Comparison of ENCODE assay signal across 15 cellular contexts in genomic region chr2:237993701-237994100, GRCh38. TPM values are rescaled to one million over a fixed set of nuclear protein-coding genes. Genes with fewer than 3 reads are reported as not detected.
DNase-seq lines count a peak whose midpoint lies in the region; ATAC-seq and TF ChIP-seq lines count a peak whose summit lies in the region.
"Had no signal": no experiment of that assay in that cellular context is flagged by ENCODE, and none has a peak within 500 bp of the region (broad histone marks: within the 10 kb centered on the region; RNA-seq: fewer than 3 reads in every experiment).

No MANE protein-coding gene starts in this region.

- H3K27me3 ChIP-seq in brain microvascular endothelial cell (replicated peaks): no peaks in the 10 kb centered on the region
- no peaks in the 10 kb centered on the region for H3K27me3 ChIP-seq in spleen (replicated peaks in 1 of 7)
- H3K27me3 ChIP-seq: BE2C had no signal

- H3K36me3 ChIP-seq in brain microvascular endothelial cell (replicated peaks) (peaks cover 6% of the 10 kb centered on the region), spleen (peaks cover 4 to 84% (median 20%) of the 10 kb centered on the region in 6 donors)

- H3K27ac ChIP-seq in brain microvascular endothelial cell (no peak overlapping the region), spleen (no peak overlapping the region)
- H3K27ac ChIP-seq: GM23248 had no signal

- 90 to 100% (median 96%) methylated on average over 1 of the region's 1 CpG for WGBS in spleen, 5 donors

- intact Hi-C loops in activated T-helper 1 cell treated with anti-CD3 and anti-CD28 coated beads, Interleukin-12 subunit alpha, Interleukin-12 subunit beta, Interleukin-2, Interleukin-4 antibody, amounts not matched to agents 30 ng/mL and 10 ng/mL and 1 ng/mL, durations not matched to agents 14 hours and 24 hours and 36 hours (cut with micrococcal nuclease): no loop called here
- intact Hi-C loops in spleen (cut with DNase I; ENCODE audit: low total_unique reads): no loop called here

- H3K9me3 Mint-ChIP-seq in activated naive CD4-positive, alpha-beta T cell treated with anti-CD3 and anti-CD28 coated beads, Interleukin-2, amount 50 U/mL, for 24 hours: no peaks in the 10 kb centered on the region
- H3K9me3 Mint-ChIP-seq in activated naive CD4-positive, alpha-beta T cell treated with anti-CD3 and anti-CD28 coated beads, Interleukin-2, amount 10 ng/mL, durations not matched to agents 7 days and 5 days: no peaks in the 10 kb centered on the region
- H3K9me3 Mint-ChIP-seq in activated T-helper 1 cell treated with anti-CD3 and anti-CD28 coated beads, Interleukin-12 subunit alpha, Interleukin-12 subunit beta, Interleukin-2, Interleukin-4 antibody, amounts not matched to agents 30 ng/mL and 10 ng/mL and 1 ng/mL, durations not matched to agents 14 hours and 24 hours and 36 hours: no peaks in the 10 kb centered on the region
- H3K9me3 Mint-ChIP-seq in activated naive CD8-positive, alpha-beta T cell treated with anti-CD3 and anti-CD28 coated beads, Interleukin-2, amount 50 U/mL, for 24 hours: no peaks in the 10 kb centered on the region
- no peaks in the 10 kb centered on the region for H3K9me3 Mint-ChIP-seq in stimulated activated effector memory CD8-positive, alpha-beta T cell treated with anti-CD3 and anti-CD28 coated beads, Interleukin-12 subunit alpha, Interleukin-12 subunit beta, amount 100 ng/mL, for 72 hours
- H3K9me3 Mint-ChIP-seq: CD4-positive, CD25-positive, alpha-beta regulatory T cell had no signal

- H3K36me3 Mint-ChIP-seq in activated naive CD4-positive, alpha-beta T cell treated with anti-CD3 and anti-CD28 coated beads, Interleukin-2, amount 50 U/mL, for 24 hours: peaks cover 24% of the 10 kb centered on the region
- H3K36me3 Mint-ChIP-seq in activated naive CD4-positive, alpha-beta T cell treated with anti-CD3 and anti-CD28 coated beads, Interleukin-2, amount 10 ng/mL, durations not matched to agents 7 days and 5 days: peaks cover 53% of the 10 kb centered on the region
- peaks cover 54% of the 10 kb centered on the region for H3K36me3 Mint-ChIP-seq in activated T-helper 1 cell treated with anti-CD3 and anti-CD28 coated beads, Interleukin-12 subunit alpha, Interleukin-12 subunit beta, Interleukin-2, Interleukin-4 antibody, amounts not matched to agents 30 ng/mL and 10 ng/mL and 1 ng/mL, durations not matched to agents 14 hours and 24 hours and 36 hours (ENCODE audit: low read depth)
- H3K36me3 Mint-ChIP-seq in activated naive CD8-positive, alpha-beta T cell treated with anti-CD3 and anti-CD28 coated beads, Interleukin-2, amount 50 U/mL, for 24 hours (ENCODE audit: low read depth): peaks cover 65% of the 10 kb centered on the region
- H3K36me3 Mint-ChIP-seq in stimulated activated effector memory CD8-positive, alpha-beta T cell treated with anti-CD3 and anti-CD28 coated beads, Interleukin-12 subunit alpha, Interleukin-12 subunit beta, amount 100 ng/mL, for 72 hours: peaks cover 89% of the 10 kb centered on the region

- H3K4me3 Mint-ChIP-seq in activated naive CD4-positive, alpha-beta T cell treated with anti-CD3 and anti-CD28 coated beads, Interleukin-2, amount 50 U/mL, for 24 hours: no peak overlapping the region
- H3K4me3 Mint-ChIP-seq in activated naive CD4-positive, alpha-beta T cell treated with anti-CD3 and anti-CD28 coated beads, Interleukin-2, amount 10 ng/mL, durations not matched to agents 7 days and 5 days: no peak overlapping the region
- no peak overlapping the region for H3K4me3 Mint-ChIP-seq in activated T-helper 1 cell treated with anti-CD3 and anti-CD28 coated beads, Interleukin-12 subunit alpha, Interleukin-12 subunit beta, Interleukin-2, Interleukin-4 antibody, amounts not matched to agents 30 ng/mL and 10 ng/mL and 1 ng/mL, durations not matched to agents 14 hours and 24 hours and 36 hours
- no peak overlapping the region for H3K4me3 Mint-ChIP-seq in activated naive CD8-positive, alpha-beta T cell treated with anti-CD3 and anti-CD28 coated beads, Interleukin-2, amount 50 U/mL, for 24 hours
- no peak overlapping the region for H3K4me3 Mint-ChIP-seq in stimulated activated effector memory CD8-positive, alpha-beta T cell treated with anti-CD3 and anti-CD28 coated beads, Interleukin-12 subunit alpha, Interleukin-12 subunit beta, amount 100 ng/mL, for 72 hours
- H3K4me3 Mint-ChIP-seq: CD4-positive, CD25-positive, alpha-beta regulatory T cell had no signal

- H3K9me3 ChIP-seq in spleen: no peaks in the 10 kb centered on the region
- H3K9me3 ChIP-seq: BE2C, Caco-2 had no signal

- in situ Hi-C loops in brain microvascular endothelial cell (cut with HindIII; ENCODE audit: low pct_ligation_motif_present, low sequenced_read_pairs): no loop called here

- H3K4me1 Mint-ChIP-seq in activated naive CD4-positive, alpha-beta T cell treated with anti-CD3 and anti-CD28 coated beads, Interleukin-2, amount 50 U/mL, for 24 hours: peaks cover 40% of the 10 kb centered on the region
- peaks cover 14% of the 10 kb centered on the region for H3K4me1 Mint-ChIP-seq in activated naive CD4-positive, alpha-beta T cell treated with anti-CD3 and anti-CD28 coated beads, Interleukin-2, amount 10 ng/mL, durations not matched to agents 7 days and 5 days
- peaks cover 30% of the 10 kb centered on the region for H3K4me1 Mint-ChIP-seq in activated T-helper 1 cell treated with anti-CD3 and anti-CD28 coated beads, Interleukin-12 subunit alpha, Interleukin-12 subunit beta, Interleukin-2, Interleukin-4 antibody, amounts not matched to agents 30 ng/mL and 10 ng/mL and 1 ng/mL, durations not matched to agents 14 hours and 24 hours and 36 hours (ENCODE audit: low read depth)
- H3K4me1 Mint-ChIP-seq in activated naive CD8-positive, alpha-beta T cell treated with anti-CD3 and anti-CD28 coated beads, Interleukin-2, amount 50 U/mL, for 24 hours: peaks cover 38% of the 10 kb centered on the region
- H3K4me1 Mint-ChIP-seq in stimulated activated effector memory CD8-positive, alpha-beta T cell treated with anti-CD3 and anti-CD28 coated beads, Interleukin-12 subunit alpha, Interleukin-12 subunit beta, amount 100 ng/mL, for 72 hours: peaks cover 36% of the 10 kb centered on the region

- CTCF ChIA-PET in activated naive CD4-positive, alpha-beta T cell treated with anti-CD3 and anti-CD28 coated beads, Interleukin-2, amount 10 ng/mL, durations not matched to agents 7 days and 5 days (lab: Charles Lee): no interaction called here

- no peak for TF ChIP-seq POLR2A in spleen (IDR thresholded peaks at IDR 0.05)

- no peaks in the 10 kb centered on the region for H3K27me3 Mint-ChIP-seq in activated naive CD4-positive, alpha-beta T cell treated with anti-CD3 and anti-CD28 coated beads, Interleukin-2, amount 50 U/mL, for 24 hours
- no peaks in the 10 kb centered on the region for H3K27me3 Mint-ChIP-seq in activated naive CD4-positive, alpha-beta T cell treated with anti-CD3 and anti-CD28 coated beads, Interleukin-2, amount 10 ng/mL, durations not matched to agents 7 days and 5 days
- no peaks in the 10 kb centered on the region for H3K27me3 Mint-ChIP-seq in activated T-helper 1 cell treated with anti-CD3 and anti-CD28 coated beads, Interleukin-12 subunit alpha, Interleukin-12 subunit beta, Interleukin-2, Interleukin-4 antibody, amounts not matched to agents 30 ng/mL and 10 ng/mL and 1 ng/mL, durations not matched to agents 14 hours and 24 hours and 36 hours (ENCODE audit: insufficient read depth)
- no peaks in the 10 kb centered on the region for H3K27me3 Mint-ChIP-seq in activated naive CD8-positive, alpha-beta T cell treated with anti-CD3 and anti-CD28 coated beads, Interleukin-2, amount 50 U/mL, for 24 hours
- H3K27me3 Mint-ChIP-seq: CD4-positive, CD25-positive, alpha-beta regulatory T cell had no signal

- no peak overlapping the region for H3K4me3 ChIP-seq in brain microvascular endothelial cell (ENCODE audit: low read depth, low read length)
- H3K4me3 ChIP-seq in spleen: no peak overlapping the region
- H3K4me3 ChIP-seq: GM23248 had no signal

- TF ChIP-seq CTCF in brain microvascular endothelial cell (IDR thresholded peaks at IDR 0.05; ENCODE audit: low read depth, low read length, missing control alignments) (no peak), spleen (IDR thresholded peaks at IDR 0.05 in 8 of 11, conservative IDR thresholded peaks at IDR 0.05 in 3 of 11) (no peak)

- peaks cover 0 to 24% (median 0%) of the 10 kb centered on the region in 6 donors for H3K4me1 ChIP-seq in spleen
- H3K4me1 ChIP-seq: BE2C, Caco-2 had no signal

- DNase-seq in activated naive CD4-positive, alpha-beta T cell treated with anti-CD3 and anti-CD28 coated beads, Interleukin-2, amount 10 ng/mL, durations not matched to agents 7 days and 5 days: no peak
- no peak for DNase-seq in activated T-helper 1 cell treated with anti-CD3 and anti-CD28 coated beads, Interleukin-12 subunit alpha, Interleukin-12 subunit beta, Interleukin-2, Interleukin-4 antibody, amounts not matched to agents 30 ng/mL and 10 ng/mL and 1 ng/mL, durations not matched to agents 14 hours and 24 hours and 36 hours (ENCODE audit: low spot score)
- DNase-seq in activated naive CD8-positive, alpha-beta T cell treated with anti-CD3 and anti-CD28 coated beads, Interleukin-2, amount 50 U/mL, for 24 hours: no peak
- no peak for DNase-seq in stimulated activated effector memory CD8-positive, alpha-beta T cell treated with anti-CD3 and anti-CD28 coated beads, Interleukin-12 subunit alpha, Interleukin-12 subunit beta, amount 100 ng/mL, for 72 hours (ENCODE audit: low spot score in 2 of 2)
- DNase-seq in brain microvascular endothelial cell (no peak), spleen (no peak)
- DNase-seq: ACHN; BE2C; C1 segment of cervical spinal cord; Caco-2; CD4-positive, CD25-positive, alpha-beta regulatory T cell; GM23248; HCEC 1CT had no signal

- peak overlapping the region; percentile 72 for H3K27ac Mint-ChIP-seq in activated naive CD4-positive, alpha-beta T cell treated with anti-CD3 and anti-CD28 coated beads, Interleukin-2, amount 50 U/mL, for 24 hours
- H3K27ac Mint-ChIP-seq in activated naive CD4-positive, alpha-beta T cell treated with anti-CD3 and anti-CD28 coated beads, Interleukin-2, amount 10 ng/mL, durations not matched to agents 7 days and 5 days: no peak overlapping the region
- peak overlapping the region; percentile 70 for H3K27ac Mint-ChIP-seq in activated T-helper 1 cell treated with anti-CD3 and anti-CD28 coated beads, Interleukin-12 subunit alpha, Interleukin-12 subunit beta, Interleukin-2, Interleukin-4 antibody, amounts not matched to agents 30 ng/mL and 10 ng/mL and 1 ng/mL, durations not matched to agents 14 hours and 24 hours and 36 hours
- H3K27ac Mint-ChIP-seq in activated naive CD8-positive, alpha-beta T cell treated with anti-CD3 and anti-CD28 coated beads, Interleukin-2, amount 50 U/mL, for 24 hours: peak overlapping the region; percentile 22
- H3K27ac Mint-ChIP-seq in stimulated activated effector memory CD8-positive, alpha-beta T cell treated with anti-CD3 and anti-CD28 coated beads, Interleukin-12 subunit alpha, Interleukin-12 subunit beta, amount 100 ng/mL, for 72 hours: peak overlapping the region; percentile 48

- no peak for ATAC-seq in activated naive CD8-positive, alpha-beta T cell treated with anti-CD3 and anti-CD28 coated beads, Interleukin-2, amount 50 U/mL, for 24 hours
- ATAC-seq in stimulated activated effector memory CD8-positive, alpha-beta T cell treated with anti-CD3 and anti-CD28 coated beads, Interleukin-12 subunit alpha, Interleukin-12 subunit beta, amount 100 ng/mL, for 72 hours: no peak
- ATAC-seq in GM19023 (IDR thresholded peaks at IDR 0.05; ENCODE audit: unreplicated experiment): no peak

RNA-seq across cellular contexts. Expression of gene UBE2F, which starts 26.9 kb away (rescaled TPM):
- 121 TPM in 2 replicates for total RNA-seq in activated T-helper 1 cell treated with anti-CD3 and anti-CD28 coated beads, Interleukin-12 subunit alpha, Interleukin-12 subunit beta, Interleukin-2, Interleukin-4 antibody, amounts not matched to agents 30 ng/mL and 10 ng/mL and 1 ng/mL, durations not matched to agents 14 hours and 24 hours and 36 hours
- 10 to 100 TPM; 32.1 to 73.9 (median 48.9) TPM for total RNA-seq in spleen
- polyA plus RNA-seq in spleen: 10 to 100 TPM; 34.3 to 49.3 (median 46.0) TPM
